In genomic region chr10:34696423-34696822, GRCh38 we compare ENCODE assay signal across 14 cellular contexts.
DNase-seq lines count a peak whose midpoint lies in the region; ATAC-seq and TF ChIP-seq lines count a peak whose summit lies in the region.
"Had no signal": no experiment of that assay in that cellular context is flagged by ENCODE, and none has a peak within 500 bp of the region (broad histone marks: within the 10 kb centered on the region; RNA-seq: fewer than 3 reads in every experiment).

No MANE protein-coding gene starts in this region.

- no peak overlapping the region for H3K9ac ChIP-seq in Karpas-422 (ENCODE audit: low read length)

- no peak for TF ChIP-seq CTCF in Calu3 (IDR thresholded peaks at IDR 0.05; ENCODE audit: unreplicated experiment)
- no peak for TF ChIP-seq CTCF in choroid plexus epithelial cell (conservative IDR thresholded peaks at IDR 0.05; ENCODE audit: low read depth, low read length)
- no peak for TF ChIP-seq CTCF in nephron (IDR thresholded peaks at IDR 0.05; ENCODE audit: unreplicated experiment in 3 of 3)

- H3K4me1 ChIP-seq in Karpas-422 (ENCODE audit: low read length) = no peaks in the 10 kb centered on the region

- H2AFZ ChIP-seq in Karpas-422 (ENCODE audit: low read length) = no peak overlapping the region
- H2AFZ ChIP-seq: GM23338 had no signal

- no peak overlapping the region for H3K4me2 ChIP-seq in Karpas-422 (ENCODE audit: low read depth, low read length, poor library complexity, severe bottlenecking)
- H3K4me2 ChIP-seq: GM23338 had no signal

- no peaks in the 10 kb centered on the region for H3K79me2 ChIP-seq in Karpas-422 (ENCODE audit: low read length)

- H3K9me3 Mint-ChIP-seq in Calu3 (ENCODE audit: low read depth, unreplicated experiment) (peaks cover 1% of the 10 kb centered on the region), nephron (peaks cover 2% of the 10 kb centered on the region)
- H3K9me3 Mint-ChIP-seq: GM23338 had no signal

- no peak for DNase-seq in Calu3
- DNase-seq in HT1080 (ENCODE audit: low read depth) = peak; percentile 79
- peak; percentile 64 for DNase-seq in choroid plexus epithelial cell (ENCODE audit: low read depth)
- DNase-seq in stimulated activated CD4-positive, alpha-beta T cell treated with anti-CD3 and anti-CD28 coated beads, Interleukin-4, amount 100 ng/mL, for 4 hours = no peak
- no peak for DNase-seq in Karpas-422
- DNase-seq: activated B cell treated with CpG ODN at 0.5 μM for 24 hours, NCI-H187, Peyer's patch, stomach had no signal

- H3K4me1 Mint-ChIP-seq in Calu3 (ENCODE audit: low read depth, unreplicated experiment) (peaks cover 55% of the 10 kb centered on the region), nephron (peaks cover 53% of the 10 kb centered on the region)
- H3K4me1 Mint-ChIP-seq: activated B cell treated with CpG ODN at 0.5 μM for 24 hours had no signal

- H3K36me3 ChIP-seq in Karpas-422 (ENCODE audit: insufficient read depth, low read length) = no peaks in the 10 kb centered on the region
- H3K36me3 ChIP-seq: Peyer's patch had no signal

- H3K27ac ChIP-seq in Karpas-422 (ENCODE audit: low read length) = no peak overlapping the region
- H3K27ac ChIP-seq: Peyer's patch, stomach had no signal

- H3K27ac Mint-ChIP-seq in Calu3 (ENCODE audit: unreplicated experiment) = peak overlapping the region; percentile 13
- peak overlapping the region; percentile 66 to 90 (median 85) for H3K27ac Mint-ChIP-seq in nephron
- H3K27ac Mint-ChIP-seq: activated B cell treated with CpG ODN at 0.5 μM for 24 hours; activated naive CD8-positive, alpha-beta T cell; GM23338 had no signal

- BruUV-seq in Calu3 (replicated peaks; lab: Mats Ljungman, UMichigan) = no TSS peak

- H3K4me3 Mint-ChIP-seq in Calu3 (ENCODE audit: low read depth, unreplicated experiment) (no peak overlapping the region), nephron (no peak overlapping the region)
- H3K4me3 Mint-ChIP-seq: activated B cell treated with CpG ODN at 0.5 μM for 24 hours; activated naive CD8-positive, alpha-beta T cell; GM23338 had no signal

- H3K27me3 ChIP-seq in Karpas-422 (ENCODE audit: low read length) = no peaks in the 10 kb centered on the region
- H3K27me3 ChIP-seq: Peyer's patch, stomach had no signal

- H3K36me3 Mint-ChIP-seq in Calu3 (ENCODE audit: insufficient read depth, unreplicated experiment) (peaks cover 10% of the 10 kb centered on the region), nephron (ENCODE audit: low read depth) (peaks cover 27% of the 10 kb centered on the region)
- H3K36me3 Mint-ChIP-seq: activated naive CD8-positive, alpha-beta T cell had no signal

- intact Hi-C loops in Calu3 (cut with micrococcal nuclease; ENCODE audit: unreplicated experiment) = no loop called here

- H3K27me3 Mint-ChIP-seq in Calu3 (ENCODE audit: unreplicated experiment) = no peaks in the 10 kb centered on the region
- no peaks in the 10 kb centered on the region for H3K27me3 Mint-ChIP-seq in nephron (ENCODE audit: low read depth)

- H4K20me1 ChIP-seq in Karpas-422 (ENCODE audit: insufficient read depth, low read depth, low read length) = no peaks in the 10 kb centered on the region

- H3K4me3 ChIP-seq in choroid plexus epithelial cell (ENCODE audit: low read depth, low read length) (no peak overlapping the region), Karpas-422 (ENCODE audit: low read length) (no peak overlapping the region)
- H3K4me3 ChIP-seq: GM23338, Peyer's patch, stomach had no signal

- H3K9me2 ChIP-seq in Karpas-422 (replicated peaks; ENCODE audit: insufficient read depth, low read length) = no peaks in the 10 kb centered on the region

- CTCF ChIA-PET in Calu3 (lab: Charles Lee) = no interaction called here

- H3K9me3 ChIP-seq in Karpas-422 (ENCODE audit: low read length) = no peaks in the 10 kb centered on the region
- H3K9me3 ChIP-seq: Peyer's patch, stomach had no signal

- ATAC-seq in HG03457 (IDR thresholded peaks at IDR 0.05; ENCODE audit: unreplicated experiment) = no peak
- ATAC-seq in HG02678 (IDR thresholded peaks at IDR 0.05; ENCODE audit: unreplicated experiment) = no peak
- ATAC-seq: GM23338 had no signal

Comparison
In these comparisons a context has a peak if more than half of its experiments do, and no peak if none do; other contexts are left out.
1. DNase-seq: peak in HT1080 (single experiment) and choroid plexus epithelial cell (single experiment); none in Calu3 (single experiment), stimulated activated CD4-positive, alpha-beta T cell treated with anti-CD3 and anti-CD28 coated beads, Interleukin-4, amount 100 ng/mL, for 4 hours (0 of 2) and Karpas-422 (single experiment).